20 cellular contexts compared by ENCODE assay signal in the genomic region with DNA sequence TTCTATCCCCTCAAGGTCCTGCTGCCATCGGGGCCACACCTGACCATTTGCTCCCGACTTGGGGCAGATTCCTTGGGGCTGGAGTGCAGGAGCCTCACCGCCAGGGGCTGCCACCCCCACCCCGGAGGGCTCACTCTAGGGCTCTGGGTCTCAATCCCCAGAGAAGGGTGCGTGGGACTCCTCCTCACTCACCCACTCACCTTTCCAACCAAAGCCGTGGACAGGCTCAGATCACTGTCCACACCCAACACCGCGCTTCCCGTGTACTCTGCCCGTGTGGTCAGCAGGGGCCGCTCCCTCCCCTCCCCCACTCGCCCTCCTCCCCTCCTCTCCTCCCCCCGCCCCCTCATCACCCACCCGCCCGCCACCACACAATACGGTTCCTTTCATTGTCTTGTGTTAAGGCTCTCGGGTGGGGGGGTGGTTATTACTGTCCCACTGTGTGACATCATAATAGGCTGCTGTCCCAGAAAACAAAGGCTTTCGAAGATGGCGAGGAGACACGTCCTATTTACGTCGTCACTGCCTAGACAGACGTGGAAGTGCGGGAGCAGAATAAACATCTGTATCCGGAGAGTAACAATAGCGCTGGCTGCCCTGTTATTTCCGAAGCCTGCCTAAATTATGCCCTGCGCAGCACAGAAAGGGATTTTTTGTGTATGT.
DNase-seq lines count a peak whose midpoint lies in the region; ATAC-seq and TF ChIP-seq lines count a peak whose summit lies in the region.
"Had no signal": no experiment of that assay in that cellular context is flagged by ENCODE, and none has a peak within 500 bp of the region (broad histone marks: within the 10 kb centered on the region; RNA-seq: fewer than 3 reads in every experiment).

No MANE protein-coding gene starts in this region.

- H3K4me1 Mint-ChIP-seq in WTC11: peaks cover 9% of the 10 kb centered on the region
- H3K4me1 Mint-ChIP-seq: naive B cell had no signal

- TF ChIP-seq POLR2A in uterus (IDR thresholded peaks at IDR 0.05): no peak

- no peaks in the 10 kb centered on the region for H3K36me3 Mint-ChIP-seq in WTC11
- H3K36me3 Mint-ChIP-seq: activated naive CD4-positive, alpha-beta T cell treated with anti-CD3 and anti-CD28 coated beads, Interleukin-2, amount 50 U/mL, for 72 hours had no signal

- H3K27ac ChIP-seq in left lung (no peak overlapping the region), uterus (no peak overlapping the region)
- H3K27ac ChIP-seq: brain microvascular endothelial cell, hepatocyte, SJCRH30 had no signal

- no peaks in the 10 kb centered on the region for H3K9me3 Mint-ChIP-seq in WTC11
- H3K9me3 Mint-ChIP-seq: activated naive CD4-positive, alpha-beta T cell treated with anti-CD3 and anti-CD28 coated beads, Interleukin-2, amount 50 U/mL, for 72 hours had no signal

- no peaks in the 10 kb centered on the region; the same call in 1 of the 2 replicates for H3K27me3 Mint-ChIP-seq in WTC11 (ENCODE audit: low read depth)

- H3K27me3 ChIP-seq in left lung (peaks cover 0 to 85% of the 10 kb centered on the region in 2 donors), uterus (no peaks in the 10 kb centered on the region)
- H3K27me3 ChIP-seq: brain microvascular endothelial cell had no signal

- peak overlapping the region; percentile 29; the same call in 1 of the 2 replicates for H3K4me3 Mint-ChIP-seq in WTC11
- H3K4me3 Mint-ChIP-seq: naive B cell had no signal

- H3K4me1 ChIP-seq in left lung (no peaks in the 10 kb centered on the region), uterus (no peaks in the 10 kb centered on the region)
- H3K4me1 ChIP-seq: SJCRH30 had no signal

- no peak for ATAC-seq in WTC11
- peak; percentile 23 for ATAC-seq in left lung
- ATAC-seq in sciatic nerve: no peak
- ATAC-seq: activated naive CD4-positive, alpha-beta T cell treated with anti-CD3 and anti-CD28 coated beads, Interleukin-2, amount 50 U/mL, for 72 hours; GM12878; left ventricle myocardium superior had no signal

- intact Hi-C loops in left lung (cut with DNase I): no loop called here
- intact Hi-C loops in sciatic nerve (cut with DNase I): no loop called here
- intact Hi-C loops in uterus (cut with DNase I; ENCODE audit: low total_unique reads): no loop called here

- POLR2A ChIA-PET in WTC11 (lab: Charles Lee): no interaction called here

- H3K9me3 ChIP-seq in left lung (no peaks in the 10 kb centered on the region), uterus (no peaks in the 10 kb centered on the region)
- H3K9me3 ChIP-seq: SJCRH30 had no signal

- H3K4me3 ChIP-seq in left lung (no peak overlapping the region), uterus (no peak overlapping the region)
- H3K4me3 ChIP-seq: GM12878, hepatocyte, SJCRH30 had no signal

- no peak for TF ChIP-seq CTCF in WTC11 (IDR thresholded peaks at IDR 0.05)
- no peak for TF ChIP-seq CTCF in left lung (IDR thresholded peaks at IDR 0.05)
- TF ChIP-seq CTCF in GM20000 (IDR thresholded peaks at IDR 0.05; ENCODE audit: extremely low read depth, missing control alignments): no peak
- no peak for TF ChIP-seq CTCF in uterus (IDR thresholded peaks at IDR 0.05)

- no peak overlapping the region; the same call in 1 of the 2 replicates for H3K27ac Mint-ChIP-seq in WTC11
- H3K27ac Mint-ChIP-seq: activated naive CD4-positive, alpha-beta T cell treated with anti-CD3 and anti-CD28 coated beads, Interleukin-2, amount 50 U/mL, for 72 hours; naive B cell had no signal

- H3K36me3 ChIP-seq in left lung: no peaks in the 10 kb centered on the region
- no peaks in the 10 kb centered on the region for H3K36me3 ChIP-seq in uterus
- H3K36me3 ChIP-seq: brain microvascular endothelial cell, SJCRH30 had no signal

- CTCF ChIA-PET in WTC11 (lab: Charles Lee): no interaction called here

- peak; percentile 39 for DNase-seq in activated effector memory CD4-positive, alpha-beta T cell treated with anti-CD3 and anti-CD28 coated beads, Interleukin-2, amount 50 U/mL, for 16 hours
- no peak for DNase-seq in activated effector memory CD4-positive, alpha-beta T cell treated with Interleukin-2 at 50 U/mL for 16 hours
- DNase-seq in WTC11 (ENCODE audit: low spot score) (peak; percentile 20), left lung (peak in 1 of 2 donors; percentile 19), sciatic nerve (ENCODE audit: low spot score) (peak; percentile 21), GM20000 (ENCODE audit: low spot score) (no peak), uterus (no peak), COR-L47 (lab: John Stamatoyannopoulos, UW) (no peak)
- DNase-seq: activated CD4-positive, alpha-beta T cell treated with anti-CD3 and anti-CD28 coated beads for 1 hour; brain microvascular endothelial cell; GOT3; left ventricle myocardium superior; naive B cell; NCI-H1694; stimulated activated CD4-positive, alpha-beta T cell treated with anti-CD3 and anti-CD28 coated beads, Interleukin-1b, Interleukin-23, amount 100 ng/mL, for 48 hours; T-helper 9 cell had no signal

TF ChIP-seq in WTC11, 78 proteins besides CTCF, POLR2A, EP300 and RAD21:
- TF ChIP-seq, protein P1, sequence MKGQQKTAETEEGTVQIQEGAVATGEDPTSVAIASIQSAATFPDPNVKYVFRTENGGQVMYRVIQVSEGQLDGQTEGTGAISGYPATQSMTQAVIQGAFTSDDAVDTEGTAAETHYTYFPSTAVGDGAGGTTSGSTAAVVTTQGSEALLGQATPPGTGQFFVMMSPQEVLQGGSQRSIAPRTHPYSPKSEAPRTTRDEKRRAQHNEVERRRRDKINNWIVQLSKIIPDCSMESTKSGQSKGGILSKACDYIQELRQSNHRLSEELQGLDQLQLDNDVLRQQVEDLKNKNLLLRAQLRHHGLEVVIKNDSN (CRISPR knock-in tag; IDR thresholded peaks at IDR 0.05): no peak
- TF ChIP-seq CREB1 (CRISPR knock-in tag; IDR thresholded peaks at IDR 0.05) (no peak), ELF4 (CRISPR knock-in tag; IDR thresholded peaks at IDR 0.05; ENCODE audit: low read depth) (no peak), ZNF219 (CRISPR knock-in tag; IDR thresholded peaks at IDR 0.05; ENCODE audit: borderline replicate concordance) (no peak), HMGA2 (CRISPR knock-in tag; IDR thresholded peaks at IDR 0.05) (no peak)
- TF ChIP-seq, protein P2, sequence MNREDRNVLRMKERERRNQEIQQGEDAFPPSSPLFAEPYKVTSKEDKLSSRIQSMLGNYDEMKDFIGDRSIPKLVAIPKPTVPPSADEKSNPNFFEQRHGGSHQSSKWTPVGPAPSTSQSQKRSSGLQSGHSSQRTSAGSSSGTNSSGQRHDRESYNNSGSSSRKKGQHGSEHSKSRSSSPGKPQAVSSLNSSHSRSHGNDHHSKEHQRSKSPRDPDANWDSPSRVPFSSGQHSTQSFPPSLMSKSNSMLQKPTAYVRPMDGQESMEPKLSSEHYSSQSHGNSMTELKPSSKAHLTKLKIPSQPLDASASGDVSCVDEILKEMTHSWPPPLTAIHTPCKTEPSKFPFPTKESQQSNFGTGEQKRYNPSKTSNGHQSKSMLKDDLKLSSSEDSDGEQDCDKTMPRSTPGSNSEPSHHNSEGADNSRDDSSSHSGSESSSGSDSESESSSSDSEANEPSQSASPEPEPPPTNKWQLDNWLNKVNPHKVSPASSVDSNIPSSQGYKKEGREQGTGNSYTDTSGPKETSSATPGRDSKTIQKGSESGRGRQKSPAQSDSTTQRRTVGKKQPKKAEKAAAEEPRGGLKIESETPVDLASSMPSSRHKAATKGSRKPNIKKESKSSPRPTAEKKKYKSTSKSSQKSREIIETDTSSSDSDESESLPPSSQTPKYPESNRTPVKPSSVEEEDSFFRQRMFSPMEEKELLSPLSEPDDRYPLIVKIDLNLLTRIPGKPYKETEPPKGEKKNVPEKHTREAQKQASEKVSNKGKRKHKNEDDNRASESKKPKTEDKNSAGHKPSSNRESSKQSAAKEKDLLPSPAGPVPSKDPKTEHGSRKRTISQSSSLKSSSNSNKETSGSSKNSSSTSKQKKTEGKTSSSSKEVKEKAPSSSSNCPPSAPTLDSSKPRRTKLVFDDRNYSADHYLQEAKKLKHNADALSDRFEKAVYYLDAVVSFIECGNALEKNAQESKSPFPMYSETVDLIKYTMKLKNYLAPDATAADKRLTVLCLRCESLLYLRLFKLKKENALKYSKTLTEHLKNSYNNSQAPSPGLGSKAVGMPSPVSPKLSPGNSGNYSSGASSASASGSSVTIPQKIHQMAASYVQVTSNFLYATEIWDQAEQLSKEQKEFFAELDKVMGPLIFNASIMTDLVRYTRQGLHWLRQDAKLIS (CRISPR knock-in tag; IDR thresholded peaks at IDR 0.05; ENCODE audit: borderline replicate concordance): no peak

Comparison
In these comparisons a context has a peak if more than half of its experiments do, and no peak if none do; other contexts are left out.
1. DNase-seq: peak in activated effector memory CD4-positive, alpha-beta T cell treated with anti-CD3 and anti-CD28 coated beads, Interleukin-2, amount 50 U/mL, for 16 hours (single experiment), WTC11 (single experiment) and sciatic nerve (single experiment); none in activated effector memory CD4-positive, alpha-beta T cell treated with Interleukin-2 at 50 U/mL for 16 hours (single experiment), GM20000 (single experiment), uterus (0 of 2) and COR-L47 (single experiment).